ENCODE assay signal across 10 cellular contexts in genomic region chr19:53131732-53132131, GRCh38. TPM values are rescaled to one million over a fixed set of nuclear protein-coding genes. Genes with fewer than 3 reads are reported as not detected.
DNase-seq lines count a peak whose midpoint lies in the region; ATAC-seq, FAIRE-seq and TF ChIP-seq lines count a peak whose summit lies in the region.
"Had no signal": no experiment of that assay in that cellular context is flagged by ENCODE, and none has a peak within 500 bp of the region (broad histone marks: within the 10 kb centered on the region; RNA-seq: fewer than 3 reads in every experiment).

No MANE protein-coding gene starts in this region.

- no peaks in the 10 kb centered on the region for H3K27me3 Mint-ChIP-seq in CD4-positive, alpha-beta T cell

- no peak overlapping the region for H3K27ac ChIP-seq in CD4-positive, alpha-beta T cell (ENCODE audit: low read depth, low read length)
- H3K27ac ChIP-seq in SJCRH30 (no peak overlapping the region), pancreas (no peak overlapping the region)

- TF ChIP-seq CTCF in CD4-positive, alpha-beta T cell (IDR thresholded peaks at IDR 0.05): no peak
- TF ChIP-seq CTCF in pancreas (IDR thresholded peaks at IDR 0.05): no peak

- DNase-seq in CD4-positive, alpha-beta T cell: no peak
- DNase-seq in SJCRH30: no peak
- DNase-seq in globus pallidus (ENCODE audit: low spot score): peak; percentile 50
- no peak for DNase-seq in pancreas
- DNase-seq in NCI-H510A treated with DMSO at 0.1 percent for 48 hours (lab: John Stamatoyannopoulos, UW): no peak
- no peak for DNase-seq in NCI-H146 treated with DMSO at 0.1 percent for 48 hours (lab: John Stamatoyannopoulos, UW; ENCODE audit: unreplicated experiment)
- DNase-seq: activated naive CD4-positive, alpha-beta T cell treated with Interleukin-2 at 50 U/mL for 16 hours; NK-92 treated with Interleukin-12 subunit alpha and Interleukin-12 subunit beta, amount 100 ng/mL, for 24 hours had no signal

- POLR2A ChIA-PET in CD4-positive, alpha-beta T cell (lab: Charles Lee): interaction anchor here (0.9 kb wide), 1 partner anchor 26 kb away, joined by 3 read pairs; no protein-coding TSS in a partner anchor

- peaks cover 39% of the 10 kb centered on the region for H3K9me3 ChIP-seq in CD4-positive, alpha-beta T cell (ENCODE audit: control insufficient read depth, low read length)
- H3K9me3 ChIP-seq in SJCRH30 (replicated peaks) (no peaks in the 10 kb centered on the region), pancreas (no peaks in the 10 kb centered on the region)

- ATAC-seq in CD4-positive, alpha-beta T cell (ENCODE audit: poor library complexity): no peak
- ATAC-seq in pancreas: peak in 2 of 4 donors; percentile 17 to 19
- ATAC-seq in GM19452 (IDR thresholded peaks at IDR 0.05; ENCODE audit: unreplicated experiment): no peak
- ATAC-seq in GM18511 (IDR thresholded peaks at IDR 0.05; ENCODE audit: unreplicated experiment): no peak

- peak overlapping the region; percentile 79 for H3K4me3 ChIP-seq in SJCRH30
- H3K4me3 ChIP-seq in pancreas: peak overlapping the region; percentile 40 to 69 (median 56)

- no peak for FAIRE-seq in pancreas (lab: Jason Lieb, UNC)

- H3K4me3 Mint-ChIP-seq in CD4-positive, alpha-beta T cell: peak overlapping the region; percentile 88

- no peaks in the 10 kb centered on the region for H3K4me1 ChIP-seq in SJCRH30
- H3K4me1 ChIP-seq in pancreas: peaks cover 0 to 3% (median 0%) of the 10 kb centered on the region in 3 donors

- intact Hi-C loops in CD4-positive, alpha-beta T cell (cut with DNase I, micrococcal nuclease): loop anchor here in 1 of 2 experiments (2.0 kb wide), 1 partner anchor 29 kb away; the partner anchor contains the start of gene ZNF160
- intact Hi-C loops in pancreas (cut with DNase I): no loop called here

- no peaks in the 10 kb centered on the region for H3K36me3 ChIP-seq in SJCRH30
- H3K36me3 ChIP-seq in pancreas: no peaks in the 10 kb centered on the region

- CTCF ChIA-PET in CD4-positive, alpha-beta T cell (lab: Charles Lee): no interaction called here

- WGBS in pancreas, 2 donors: 15 to 21% methylated on average over 6 of the region's 6 CpGs

- H3K27me3 ChIP-seq in CD4-positive, alpha-beta T cell (ENCODE audit: control insufficient read depth, insufficient read depth, low read length): no peaks in the 10 kb centered on the region
- H3K27me3 ChIP-seq in SJCRH30 (no peaks in the 10 kb centered on the region), pancreas (no peaks in the 10 kb centered on the region)

- H3K27ac Mint-ChIP-seq in CD4-positive, alpha-beta T cell: peak overlapping the region; percentile 1

- H3K9me3 Mint-ChIP-seq in CD4-positive, alpha-beta T cell: peaks cover 12% of the 10 kb centered on the region

- H3K36me3 Mint-ChIP-seq in CD4-positive, alpha-beta T cell (ENCODE audit: low read depth): peaks cover 61% of the 10 kb centered on the region

- peaks cover 25% of the 10 kb centered on the region for H3K4me1 Mint-ChIP-seq in CD4-positive, alpha-beta T cell (ENCODE audit: low read depth)

RNA-seq across cellular contexts. Expression of gene ZNF415, which starts 1.0 kb away (rescaled TPM):
- total RNA-seq in CD4-positive, alpha-beta T cell: 1 to 10 TPM; 1.2 to 1.7 TPM
- total RNA-seq in SJCRH30 (2014; rRNA removed; shearing (Covaris generic)): 9.0 and 10.6 TPM in 2 replicates
- 1 to 10 TPM; 1.9 to 7.9 (median 4.5) TPM for total RNA-seq in pancreas
- 1 to 10 TPM; 5.5 to 6.3 TPM for polyA plus RNA-seq in pancreas

RNA-seq across cellular contexts. Expression of gene ZNF347, which starts 27.1 kb away (rescaled TPM):
- 1 to 10 TPM; 3.8 to 3.9 TPM for total RNA-seq in CD4-positive, alpha-beta T cell
- 15.5 and 17.5 TPM in 2 replicates for total RNA-seq in SJCRH30 (2014; rRNA removed; shearing (Covaris generic))
- 1 to 10 TPM; 4.0 to 8.6 (median 5.5) TPM for total RNA-seq in pancreas
- 1 to 10 TPM; 2.8 to 2.9 TPM for polyA plus RNA-seq in pancreas

RNA-seq across cellular contexts. Expression of gene ZNF160, which starts 28.5 kb away (rescaled TPM):
- total RNA-seq in CD4-positive, alpha-beta T cell: 10 to 100 TPM; 42.1 to 45.5 TPM
- total RNA-seq in SJCRH30 (2014; rRNA removed; shearing (Covaris generic)): 23.0 and 26.9 TPM in 2 replicates
- 10 to 100 TPM in 4 of 6 donors, 1 to 10 TPM in 2; 6.4 to 18.7 (median 12.5) TPM for total RNA-seq in pancreas
- 10 to 100 TPM; 14.6 to 21.4 TPM for polyA plus RNA-seq in pancreas
